In the genomic region with DNA sequence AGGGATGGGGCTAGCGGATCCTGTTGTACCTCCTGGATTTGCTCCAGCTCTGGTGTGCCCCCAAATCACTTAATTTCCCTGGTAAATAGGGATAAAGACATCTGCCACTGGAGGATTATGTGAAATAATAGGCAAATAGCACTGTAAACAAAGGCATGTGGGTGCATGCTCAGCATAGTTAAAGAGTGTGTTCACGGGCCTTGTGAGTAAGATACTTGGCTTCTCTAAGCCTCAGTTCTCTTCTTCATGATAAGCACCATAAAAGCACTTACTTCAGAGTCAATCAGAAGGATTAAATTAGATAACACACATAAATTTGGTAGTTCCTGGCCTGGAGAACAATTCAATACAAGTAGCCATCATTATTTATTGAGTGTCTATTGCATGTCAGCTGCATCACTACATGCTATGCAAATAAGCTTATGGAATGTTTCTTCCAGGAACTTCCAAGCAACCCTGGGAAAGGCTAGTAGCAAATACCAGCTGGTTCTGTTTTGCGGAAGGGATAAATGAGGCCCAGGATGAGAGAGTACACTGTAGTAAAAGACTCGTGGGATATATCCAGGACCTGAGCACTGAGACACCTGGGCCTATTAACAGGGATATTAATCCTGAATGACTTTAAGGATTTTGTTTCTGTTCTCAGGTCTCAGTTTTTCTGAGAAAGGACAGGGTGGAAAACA, we compare ENCODE assay signal across 16 cellular contexts. TPM values are rescaled to one million over a fixed set of nuclear protein-coding genes. Genes with fewer than 3 reads are reported as not detected.
DNase-seq lines count a peak whose midpoint lies in the region; ATAC-seq and TF ChIP-seq lines count a peak whose summit lies in the region.
"Had no signal": no experiment of that assay in that cellular context is flagged by ENCODE, and none has a peak within 500 bp of the region (broad histone marks: within the 10 kb centered on the region; RNA-seq: fewer than 3 reads in every experiment).

No MANE protein-coding gene starts in this region.

- WGBS in heart right ventricle, 2 donors: 66 to 80% methylated on average over 4 of the region's 4 CpGs

- TF ChIP-seq CTCF in heart right ventricle (IDR thresholded peaks at IDR 0.05) (no peak), brain microvascular endothelial cell (IDR thresholded peaks at IDR 0.05; ENCODE audit: low read depth, low read length, missing control alignments) (no peak), vagina (IDR thresholded peaks at IDR 0.05) (no peak)

- no peaks in the 10 kb centered on the region for H3K36me3 ChIP-seq in heart right ventricle
- H3K36me3 ChIP-seq in brain microvascular endothelial cell (replicated peaks): no peaks in the 10 kb centered on the region
- H3K36me3 ChIP-seq in vagina: no peaks in the 10 kb centered on the region
- no peaks in the 10 kb centered on the region for H3K36me3 ChIP-seq in HAP-1 (replicated peaks)
- H3K36me3 ChIP-seq: tibial nerve had no signal

- H3K27me3 ChIP-seq in heart right ventricle (no peaks in the 10 kb centered on the region), brain microvascular endothelial cell (replicated peaks) (no peaks in the 10 kb centered on the region), vagina (no peaks in the 10 kb centered on the region), HAP-1 (ENCODE audit: low read depth) (no peaks in the 10 kb centered on the region; the same call in 1 of the 2 replicates)
- H3K27me3 ChIP-seq: tibial nerve had no signal

- TF ChIP-seq POLR2A in vagina (IDR thresholded peaks at IDR 0.05): no peak

- intact Hi-C loops in heart right ventricle (cut with DNase I): loop anchor here in 4 of 10 donors (5.0 kb wide), 2 partner anchors 43 to 48 kb away; a partner anchor contains a TSS
- intact Hi-C loops in Right ventricle myocardium superior (cut with DNase I): loop anchor here (2.0 kb wide), 1 partner anchor 99 kb away; no protein-coding TSS in a partner anchor
- intact Hi-C loops in vagina (cut with DNase I): loop anchor here (10.0 kb wide), 1 partner anchor 975 kb away; no protein-coding TSS in a partner anchor

- H3K4me1 ChIP-seq in heart right ventricle (peaks cover 6 to 38% (median 26%) of the 10 kb centered on the region in 9 donors), vagina (peaks cover 25% of the 10 kb centered on the region), HAP-1 (no peaks in the 10 kb centered on the region)
- H3K4me1 ChIP-seq: A549 had no signal

- H3K9me3 ChIP-seq in heart right ventricle (no peaks in the 10 kb centered on the region), vagina (no peaks in the 10 kb centered on the region), HAP-1 (no peaks in the 10 kb centered on the region)
- H3K9me3 ChIP-seq: A549, tibial nerve had no signal

- ATAC-seq in heart right ventricle (peak in 2 of 8 donors; percentile 35 to 44), Right ventricle myocardium superior (ENCODE audit: poor library complexity) (no peak)
- ATAC-seq: A549 had no signal

- H3K27ac ChIP-seq in heart right ventricle (peak overlapping the region in 9 of 10 donors; percentile 11 to 78 (median 46)), brain microvascular endothelial cell (peak overlapping the region; percentile 0), vagina (peak overlapping the region; percentile 30)
- H3K27ac ChIP-seq: A549 had no signal

- no peak overlapping the region for H3K4me3 ChIP-seq in heart right ventricle
- no peak overlapping the region for H3K4me3 ChIP-seq in brain microvascular endothelial cell (ENCODE audit: low read depth, low read length)
- no peak overlapping the region for H3K4me3 ChIP-seq in vagina
- no peak overlapping the region for H3K4me3 ChIP-seq in HAP-1
- H3K4me3 ChIP-seq: A549, tibial nerve had no signal

- in situ Hi-C loops in brain microvascular endothelial cell (cut with HindIII; ENCODE audit: low pct_ligation_motif_present, low sequenced_read_pairs) (no loop called here), HAP-1 (cut with MboI; ENCODE audit: low sequenced_read_pairs) (no loop called here)

- DNase-seq in heart right ventricle: no peak
- DNase-seq in Right ventricle myocardium superior: no peak
- DNase-seq in brain microvascular endothelial cell: peak; percentile 15
- DNase-seq in hepatic stellate cell (ENCODE audit: low spot score): peak; percentile 40
- no peak for DNase-seq in vagina (ENCODE audit: extremely low spot score in 2 of 2)
- no peak for DNase-seq in T-helper 9 cell
- no peak for DNase-seq in NCI-H524 (lab: John Stamatoyannopoulos, UW)
- DNase-seq in HAP-1 (ENCODE audit: low spot score in 2 of 2): no peak
- DNase-seq: DMS53, GOT3, immature natural killer cell, naive B cell, NCI-H510A treated with DMSO at 0.1 percent for 48 hours had no signal

RNA-seq across cellular contexts. Expression of a gene that starts 14.5 kb away (rescaled TPM):
- total RNA-seq in heart right ventricle: 10 to 100 TPM in 2 of 10 donors, 1 to 10 TPM in 6, under 1 TPM in 2; 0.46 to 31.2 (median 1.3) TPM
- polyA plus RNA-seq in heart right ventricle: 1 to 10 TPM; 1.5 to 6.2 TPM
- total RNA-seq in Right ventricle myocardium superior: 4.0 TPM
- 1.2 TPM for total RNA-seq in vagina
- total RNA-seq: epithelial cell of proximal tubule had no signal
- polyA plus RNA-seq: A549, immature natural killer cell had no signal

RNA-seq across cellular contexts. Expression of a gene that starts 19.2 kb away (rescaled TPM):
- total RNA-seq in heart right ventricle (10 to 100 TPM in 1 of 10 donors, 1 to 10 TPM in 4, under 1 TPM in 4, not detected in 1; 0.39 to 17.5 (median 1.1) TPM), Right ventricle myocardium superior (not detected), vagina (1.5 TPM)
- polyA plus RNA-seq in heart right ventricle: under 1 TPM in 1 of 2 donors, not detected in 1; 0.38 TPM
- total RNA-seq: epithelial cell of proximal tubule, tibial nerve had no signal
- polyA plus RNA-seq: A549, immature natural killer cell had no signal

RNA-seq across cellular contexts. Expression of a gene that starts 30.0 kb away (rescaled TPM):
- total RNA-seq in heart right ventricle: under 1 TPM in 1 of 10 donors, not detected in 9; 0.65 TPM
- polyA plus RNA-seq in heart right ventricle: under 1 TPM in 1 of 2 donors, not detected in 1; 0.29 TPM
- not detected for total RNA-seq in Right ventricle myocardium superior
- total RNA-seq in vagina: not detected
- total RNA-seq: tibial nerve had no signal
- polyA plus RNA-seq: immature natural killer cell had no signal

RNA-seq across cellular contexts. Expression of a gene that starts 45.0 kb away (rescaled TPM):
- total RNA-seq in heart right ventricle (100 to 1,000 TPM in 3 of 10 donors, 10 to 100 TPM in 6, 1 to 10 TPM in 1; 2.9 to 264 (median 38.5) TPM), Right ventricle myocardium superior (20.7 TPM), vagina (15.2 TPM)
- 10 to 100 TPM; 51.3 to 80.3 TPM for polyA plus RNA-seq in heart right ventricle

RNA-seq across cellular contexts. Expression of a gene that starts 56.2 kb away (rescaled TPM):
- total RNA-seq in heart right ventricle (10 to 100 TPM in 1 of 10 donors, 1 to 10 TPM in 6, under 1 TPM in 2, not detected in 1; 0.39 to 64.0 (median 1.4) TPM), Right ventricle myocardium superior (1.6 TPM), vagina (2.2 TPM)
- polyA plus RNA-seq in heart right ventricle: 1 to 10 TPM; 1.0 to 2.3 TPM
- total RNA-seq: epithelial cell of proximal tubule had no signal
- polyA plus RNA-seq: A549, immature natural killer cell had no signal

Comparison
In these comparisons a context has a peak if more than half of its experiments do, and no peak if none do; other contexts are left out.
1. DNase-seq: peak in brain microvascular endothelial cell (single experiment) and hepatic stellate cell (single experiment); none in heart right ventricle (0 of 2), Right ventricle myocardium superior (single experiment), vagina (0 of 2), T-helper 9 cell (single experiment), NCI-H524 (0 of 2) and HAP-1 (0 of 2).
2. Peak in every context shown above with its lines, with median percentiles within 50 percentile points of each other: H3K27ac ChIP-seq.